1 cellular context compared by ENCODE assay signal in genomic region chr9:129166962-129167557, GRCh38.
A peak's percentile ranks its signal among the peaks of the same experiment; 100 is the strongest.
TF ChIP-seq lines count a peak whose summit lies in the region.

No MANE protein-coding gene starts in this region.

TF ChIP-seq in K562, 482 proteins besides CTCF, POLR2A, EP300 and RAD21 (continues in another document):
- no peak for TF ChIP-seq TSHZ1 (CRISPR knock-in tag; IDR thresholded peaks at IDR 0.05)
- TF ChIP-seq ATF4 (CRISPR knock-in tag; IDR thresholded peaks at IDR 0.05): 0 out of 2 replicates have a peak, but pooled peaks have one; percentile 17
- TF ChIP-seq, protein P1, sequence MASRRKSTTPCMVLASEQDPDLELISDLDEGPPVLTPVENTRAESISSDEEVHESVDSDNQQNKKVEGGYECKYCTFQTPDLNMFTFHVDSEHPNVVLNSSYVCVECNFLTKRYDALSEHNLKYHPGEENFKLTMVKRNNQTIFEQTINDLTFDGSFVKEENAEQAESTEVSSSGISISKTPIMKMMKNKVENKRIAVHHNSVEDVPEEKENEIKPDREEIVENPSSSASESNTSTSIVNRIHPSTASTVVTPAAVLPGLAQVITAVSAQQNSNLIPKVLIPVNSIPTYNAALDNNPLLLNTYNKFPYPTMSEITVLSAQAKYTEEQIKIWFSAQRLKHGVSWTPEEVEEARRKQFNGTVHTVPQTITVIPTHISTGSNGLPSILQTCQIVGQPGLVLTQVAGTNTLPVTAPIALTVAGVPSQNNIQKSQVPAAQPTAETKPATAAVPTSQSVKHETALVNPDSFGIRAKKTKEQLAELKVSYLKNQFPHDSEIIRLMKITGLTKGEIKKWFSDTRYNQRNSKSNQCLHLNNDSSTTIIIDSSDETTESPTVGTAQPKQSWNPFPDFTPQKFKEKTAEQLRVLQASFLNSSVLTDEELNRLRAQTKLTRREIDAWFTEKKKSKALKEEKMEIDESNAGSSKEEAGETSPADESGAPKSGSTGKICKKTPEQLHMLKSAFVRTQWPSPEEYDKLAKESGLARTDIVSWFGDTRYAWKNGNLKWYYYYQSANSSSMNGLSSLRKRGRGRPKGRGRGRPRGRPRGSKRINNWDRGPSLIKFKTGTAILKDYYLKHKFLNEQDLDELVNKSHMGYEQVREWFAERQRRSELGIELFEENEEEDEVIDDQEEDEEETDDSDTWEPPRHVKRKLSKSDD (conservative IDR thresholded peaks at IDR 0.05; ENCODE audit: low read length): no peak
- TF ChIP-seq NFE2L1 (tag; IDR thresholded peaks at IDR 0.05; ENCODE audit: borderline replicate concordance, low read depth): no peak
- no peak for TF ChIP-seq ZNF584 (CRISPR knock-in tag; IDR thresholded peaks at IDR 0.05; ENCODE audit: low read depth)
- TF ChIP-seq ZBTB40 (IDR thresholded peaks at IDR 0.05): no peak; the same call in 1 of the 2 replicates
- TF ChIP-seq ZBTB40 (CRISPR knock-in tag; IDR thresholded peaks at IDR 0.05): no peak
- no peak for TF ChIP-seq HMGXB4 (CRISPR knock-in tag; IDR thresholded peaks at IDR 0.05)
- TF ChIP-seq NFATC3 (IDR thresholded peaks at IDR 0.05): no peak
- no peak for TF ChIP-seq ZNF785 (CRISPR knock-in tag; IDR thresholded peaks at IDR 0.05)
- TF ChIP-seq XRCC5 (IDR thresholded peaks at IDR 0.05; ENCODE audit: low read depth, low read length): no peak
- TF ChIP-seq FOXP1 (CRISPR knock-in tag; IDR thresholded peaks at IDR 0.05): 0 out of 2 replicates have a peak, but pooled peaks have one; percentile 35
- TF ChIP-seq TCF7L2 (IDR thresholded peaks at IDR 0.05; ENCODE audit: low read depth, low read length): no peak
- TF ChIP-seq HNRNPL (IDR thresholded peaks at IDR 0.05; ENCODE audit: low read depth, low read length): no peak
- peak; percentile 47; the same call in 1 of the 2 replicates for TF ChIP-seq GABPA (tag; conservative IDR thresholded peaks at IDR 0.05; ENCODE audit: low read depth)
- TF ChIP-seq, protein P2, sequence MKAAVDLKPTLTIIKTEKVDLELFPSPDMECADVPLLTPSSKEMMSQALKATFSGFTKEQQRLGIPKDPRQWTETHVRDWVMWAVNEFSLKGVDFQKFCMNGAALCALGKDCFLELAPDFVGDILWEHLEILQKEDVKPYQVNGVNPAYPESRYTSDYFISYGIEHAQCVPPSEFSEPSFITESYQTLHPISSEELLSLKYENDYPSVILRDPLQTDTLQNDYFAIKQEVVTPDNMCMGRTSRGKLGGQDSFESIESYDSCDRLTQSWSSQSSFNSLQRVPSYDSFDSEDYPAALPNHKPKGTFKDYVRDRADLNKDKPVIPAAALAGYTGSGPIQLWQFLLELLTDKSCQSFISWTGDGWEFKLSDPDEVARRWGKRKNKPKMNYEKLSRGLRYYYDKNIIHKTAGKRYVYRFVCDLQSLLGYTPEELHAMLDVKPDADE (conservative IDR thresholded peaks at IDR 0.05; ENCODE audit: control insufficient read depth, low read depth, low read length): no peak
- TF ChIP-seq, protein P3, sequence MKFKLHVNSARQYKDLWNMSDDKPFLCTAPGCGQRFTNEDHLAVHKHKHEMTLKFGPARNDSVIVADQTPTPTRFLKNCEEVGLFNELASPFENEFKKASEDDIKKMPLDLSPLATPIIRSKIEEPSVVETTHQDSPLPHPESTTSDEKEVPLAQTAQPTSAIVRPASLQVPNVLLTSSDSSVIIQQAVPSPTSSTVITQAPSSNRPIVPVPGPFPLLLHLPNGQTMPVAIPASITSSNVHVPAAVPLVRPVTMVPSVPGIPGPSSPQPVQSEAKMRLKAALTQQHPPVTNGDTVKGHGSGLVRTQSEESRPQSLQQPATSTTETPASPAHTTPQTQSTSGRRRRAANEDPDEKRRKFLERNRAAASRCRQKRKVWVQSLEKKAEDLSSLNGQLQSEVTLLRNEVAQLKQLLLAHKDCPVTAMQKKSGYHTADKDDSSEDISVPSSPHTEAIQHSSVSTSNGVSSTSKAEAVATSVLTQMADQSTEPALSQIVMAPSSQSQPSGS (CRISPR knock-in tag; IDR thresholded peaks at IDR 0.05): no peak
- no peak for TF ChIP-seq HDAC6 (IDR thresholded peaks at IDR 0.05; ENCODE audit: low read depth, low read length)
- TF ChIP-seq, protein P4, sequence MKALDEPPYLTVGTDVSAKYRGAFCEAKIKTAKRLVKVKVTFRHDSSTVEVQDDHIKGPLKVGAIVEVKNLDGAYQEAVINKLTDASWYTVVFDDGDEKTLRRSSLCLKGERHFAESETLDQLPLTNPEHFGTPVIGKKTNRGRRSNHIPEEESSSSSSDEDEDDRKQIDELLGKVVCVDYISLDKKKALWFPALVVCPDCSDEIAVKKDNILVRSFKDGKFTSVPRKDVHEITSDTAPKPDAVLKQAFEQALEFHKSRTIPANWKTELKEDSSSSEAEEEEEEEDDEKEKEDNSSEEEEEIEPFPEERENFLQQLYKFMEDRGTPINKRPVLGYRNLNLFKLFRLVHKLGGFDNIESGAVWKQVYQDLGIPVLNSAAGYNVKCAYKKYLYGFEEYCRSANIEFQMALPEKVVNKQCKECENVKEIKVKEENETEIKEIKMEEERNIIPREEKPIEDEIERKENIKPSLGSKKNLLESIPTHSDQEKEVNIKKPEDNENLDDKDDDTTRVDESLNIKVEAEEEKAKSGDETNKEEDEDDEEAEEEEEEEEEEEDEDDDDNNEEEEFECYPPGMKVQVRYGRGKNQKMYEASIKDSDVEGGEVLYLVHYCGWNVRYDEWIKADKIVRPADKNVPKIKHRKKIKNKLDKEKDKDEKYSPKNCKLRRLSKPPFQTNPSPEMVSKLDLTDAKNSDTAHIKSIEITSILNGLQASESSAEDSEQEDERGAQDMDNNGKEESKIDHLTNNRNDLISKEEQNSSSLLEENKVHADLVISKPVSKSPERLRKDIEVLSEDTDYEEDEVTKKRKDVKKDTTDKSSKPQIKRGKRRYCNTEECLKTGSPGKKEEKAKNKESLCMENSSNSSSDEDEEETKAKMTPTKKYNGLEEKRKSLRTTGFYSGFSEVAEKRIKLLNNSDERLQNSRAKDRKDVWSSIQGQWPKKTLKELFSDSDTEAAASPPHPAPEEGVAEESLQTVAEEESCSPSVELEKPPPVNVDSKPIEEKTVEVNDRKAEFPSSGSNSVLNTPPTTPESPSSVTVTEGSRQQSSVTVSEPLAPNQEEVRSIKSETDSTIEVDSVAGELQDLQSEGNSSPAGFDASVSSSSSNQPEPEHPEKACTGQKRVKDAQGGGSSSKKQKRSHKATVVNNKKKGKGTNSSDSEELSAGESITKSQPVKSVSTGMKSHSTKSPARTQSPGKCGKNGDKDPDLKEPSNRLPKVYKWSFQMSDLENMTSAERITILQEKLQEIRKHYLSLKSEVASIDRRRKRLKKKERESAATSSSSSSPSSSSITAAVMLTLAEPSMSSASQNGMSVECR (CRISPR knock-in tag; IDR thresholded peaks at IDR 0.05): no peak
- TF ChIP-seq TEAD1 (CRISPR knock-in tag; IDR thresholded peaks at IDR 0.05): no peak
- TF ChIP-seq SMC3 (conservative IDR thresholded peaks at IDR 0.05; ENCODE audit: insufficient read depth, low read depth, low read length): no peak
- 0 out of 4 replicates have a peak, but pooled peaks of 1 of the 2 experiments have one; percentile 16 for TF ChIP-seq ZNF639 (CRISPR knock-in tag; conservative IDR thresholded peaks at IDR 0.05 in 1 of 2, IDR thresholded peaks at IDR 0.05 in 1 of 2)
- no peak for TF ChIP-seq NR4A1 (CRISPR knock-in tag; IDR thresholded peaks at IDR 0.05)
- no peak for TF ChIP-seq NR4A1 (tag; IDR thresholded peaks at IDR 0.05)
